In genomic region chr9:75893096-75893495, GRCh38 we compare ENCODE assay signal across 10 cellular contexts. TPM values are rescaled to one million over a fixed set of nuclear protein-coding genes. Genes with fewer than 3 reads are reported as not detected.
DNase-seq lines count a peak whose midpoint lies in the region; ATAC-seq and TF ChIP-seq lines count a peak whose summit lies in the region.
"Had no signal": no experiment of that assay in that cellular context is flagged by ENCODE, and none has a peak within 500 bp of the region (broad histone marks: within the 10 kb centered on the region; RNA-seq: fewer than 3 reads in every experiment).

No MANE protein-coding gene starts in this region.

- DNase-seq in activated T-helper 1 cell treated with anti-CD3 and anti-CD28 coated beads, Interleukin-12 subunit alpha, Interleukin-12 subunit beta, Interleukin-2, Interleukin-4 antibody, amounts not matched to agents 30 ng/mL and 10 ng/mL and 1 ng/mL, durations not matched to agents 14 hours and 24 hours and 36 hours (ENCODE audit: low spot score): no peak
- DNase-seq in NCI-H1105 (lab: John Stamatoyannopoulos, UW) (no peak), NCI-H1436 (lab: John Stamatoyannopoulos, UW) (no peak)
- DNase-seq: GDM1, MM.1S, PC-3 had no signal

- peaks cover 35% of the 10 kb centered on the region for H3K4me1 Mint-ChIP-seq in activated T-helper 1 cell treated with anti-CD3 and anti-CD28 coated beads, Interleukin-12 subunit alpha, Interleukin-12 subunit beta, Interleukin-2, Interleukin-4 antibody, amounts not matched to agents 30 ng/mL and 10 ng/mL and 1 ng/mL, durations not matched to agents 14 hours and 24 hours and 36 hours (ENCODE audit: low read depth)

- POLR2A ChIA-PET in HEK293 (lab: Yijun Ruan, JAX): interaction anchor here (0.9 kb wide), 1 partner anchor 84 kb away, joined by 3 read pairs; no protein-coding TSS in a partner anchor

- peaks cover 5% of the 10 kb centered on the region for H3K36me3 Mint-ChIP-seq in activated T-helper 1 cell treated with anti-CD3 and anti-CD28 coated beads, Interleukin-12 subunit alpha, Interleukin-12 subunit beta, Interleukin-2, Interleukin-4 antibody, amounts not matched to agents 30 ng/mL and 10 ng/mL and 1 ng/mL, durations not matched to agents 14 hours and 24 hours and 36 hours (ENCODE audit: low read depth)

- peak overlapping the region; percentile 91 for H3K4me3 Mint-ChIP-seq in activated T-helper 1 cell treated with anti-CD3 and anti-CD28 coated beads, Interleukin-12 subunit alpha, Interleukin-12 subunit beta, Interleukin-2, Interleukin-4 antibody, amounts not matched to agents 30 ng/mL and 10 ng/mL and 1 ng/mL, durations not matched to agents 14 hours and 24 hours and 36 hours

- H3K27ac ChIP-seq in HEK293 (ENCODE audit: extremely low read depth, low read depth, low read length) (no peak overlapping the region), iPS-18a (ENCODE audit: low read length) (no peak overlapping the region)

- H3K4me3 ChIP-seq in HEK293 (ENCODE audit: low read depth, low read length): peak overlapping the region; percentile 81
- H3K4me3 ChIP-seq in iPS-18a (ENCODE audit: low read length): peak overlapping the region; percentile 77
- no peak overlapping the region for H3K4me3 ChIP-seq in skeletal muscle satellite cell (ENCODE audit: low read length)

- H3K9me3 ChIP-seq in HEK293 (ENCODE audit: control insufficient read depth, insufficient read depth, low read depth, low read length) (no peaks in the 10 kb centered on the region), iPS-18a (ENCODE audit: control insufficient read depth, low read depth, low read length) (no peaks in the 10 kb centered on the region), skeletal muscle satellite cell (replicated peaks; ENCODE audit: low read length) (no peaks in the 10 kb centered on the region)

- H3K9ac ChIP-seq in iPS-18a (ENCODE audit: low read length) (no peak overlapping the region), skeletal muscle satellite cell (ENCODE audit: low read depth, low read length) (no peak overlapping the region)

- H3K27ac Mint-ChIP-seq in activated T-helper 1 cell treated with anti-CD3 and anti-CD28 coated beads, Interleukin-12 subunit alpha, Interleukin-12 subunit beta, Interleukin-2, Interleukin-4 antibody, amounts not matched to agents 30 ng/mL and 10 ng/mL and 1 ng/mL, durations not matched to agents 14 hours and 24 hours and 36 hours: no peak overlapping the region

- H3K27me3 Mint-ChIP-seq in activated T-helper 1 cell treated with anti-CD3 and anti-CD28 coated beads, Interleukin-12 subunit alpha, Interleukin-12 subunit beta, Interleukin-2, Interleukin-4 antibody, amounts not matched to agents 30 ng/mL and 10 ng/mL and 1 ng/mL, durations not matched to agents 14 hours and 24 hours and 36 hours (ENCODE audit: insufficient read depth): peaks cover 30% of the 10 kb centered on the region

- no peaks in the 10 kb centered on the region for H3K9me3 Mint-ChIP-seq in activated T-helper 1 cell treated with anti-CD3 and anti-CD28 coated beads, Interleukin-12 subunit alpha, Interleukin-12 subunit beta, Interleukin-2, Interleukin-4 antibody, amounts not matched to agents 30 ng/mL and 10 ng/mL and 1 ng/mL, durations not matched to agents 14 hours and 24 hours and 36 hours

- intact Hi-C loops in activated T-helper 1 cell treated with anti-CD3 and anti-CD28 coated beads, Interleukin-12 subunit alpha, Interleukin-12 subunit beta, Interleukin-2, Interleukin-4 antibody, amounts not matched to agents 30 ng/mL and 10 ng/mL and 1 ng/mL, durations not matched to agents 14 hours and 24 hours and 36 hours (cut with micrococcal nuclease): loop anchor here (5.0 kb wide), 1 partner anchor 499 kb away; the partner anchor contains the start of gene RFK

- H3K4me2 ChIP-seq in skeletal muscle satellite cell (ENCODE audit: low read length): peak overlapping the region; percentile 94

- H3K4me1 ChIP-seq in HEK293 (ENCODE audit: control insufficient read depth, insufficient read depth, low read length) (peaks cover 11% of the 10 kb centered on the region), iPS-18a (ENCODE audit: control insufficient read depth, low read depth, low read length) (peaks cover 30% of the 10 kb centered on the region), skeletal muscle satellite cell (ENCODE audit: control insufficient read depth, insufficient read depth, low read length) (peaks cover 17% of the 10 kb centered on the region)

- H3K36me3 ChIP-seq in HEK293 (ENCODE audit: control insufficient read depth in 2 of 2, insufficient read depth in 1 of 2, low read length in 2 of 2): no peaks in the 10 kb centered on the region
- H3K36me3 ChIP-seq in iPS-18a (ENCODE audit: control insufficient read depth, low read depth, low read length): no peaks in the 10 kb centered on the region
- H3K36me3 ChIP-seq in skeletal muscle satellite cell (ENCODE audit: insufficient read depth, low read length): no peaks in the 10 kb centered on the region

- no peak for TF ChIP-seq CTCF in HEK293 (tag by site-specific recombination; IDR thresholded peaks at IDR 0.05)

- no peak for ATAC-seq in HG03039 (IDR thresholded peaks at IDR 0.05; ENCODE audit: unreplicated experiment)
- ATAC-seq: PC-3 had no signal

- CTCF ChIA-PET in HEK293 (lab: Yijun Ruan, JAX): interaction anchor here (0.7 to 1.3 kb wide), 3 partner anchors 10 to 268 kb away, joined by 3 read pairs; no protein-coding TSS in a partner anchor

- H3K27me3 ChIP-seq in iPS-18a (ENCODE audit: control insufficient read depth, insufficient read depth, low read length) (peaks cover 51% of the 10 kb centered on the region), skeletal muscle satellite cell (ENCODE audit: control insufficient read depth, insufficient read depth, low read length) (peaks cover 14% of the 10 kb centered on the region)

TF ChIP-seq in HEK293, 187 proteins besides CTCF, POLR2A, EP300 and RAD21 (continues in another document):
- TF ChIP-seq PRDM6 (tag by site-specific recombination; IDR thresholded peaks at IDR 0.05): no peak
- no peak for TF ChIP-seq ZNF792 (tag by site-specific recombination; IDR thresholded peaks at IDR 0.05)
- TF ChIP-seq FEZF1 (tag by site-specific recombination; IDR thresholded peaks at IDR 0.05): no peak
- no peak for TF ChIP-seq TSHZ1 (tag by site-specific recombination; IDR thresholded peaks at IDR 0.05; ENCODE audit: borderline replicate concordance)
- no peak for TF ChIP-seq ZNF555 (tag by site-specific recombination; conservative IDR thresholded peaks at IDR 0.05)
- no peak for TF ChIP-seq ZSCAN16 (tag by site-specific recombination; IDR thresholded peaks at IDR 0.05)
- TF ChIP-seq ZNF18 (tag by site-specific recombination; IDR thresholded peaks at IDR 0.05): no peak
- no peak for TF ChIP-seq ZNF211 (tag by site-specific recombination; IDR thresholded peaks at IDR 0.05; ENCODE audit: low read depth)
- no peak for TF ChIP-seq GLIS2 (tag by site-specific recombination; IDR thresholded peaks at IDR 0.05)

RNA-seq across cellular contexts. Expression of gene PCSK5, which starts 2.6 kb away (rescaled TPM):
- 3.3 and 3.7 TPM in 2 replicates for total RNA-seq in activated T-helper 1 cell treated with anti-CD3 and anti-CD28 coated beads, Interleukin-12 subunit alpha, Interleukin-12 subunit beta, Interleukin-2, Interleukin-4 antibody, amounts not matched to agents 30 ng/mL and 10 ng/mL and 1 ng/mL, durations not matched to agents 14 hours and 24 hours and 36 hours
- 3.0 and 3.5 TPM in 2 replicates for total RNA-seq in skeletal muscle satellite cell (2012; rRNA removed)
- total RNA-seq: PC-3 had no signal
